1 cellular context compared by ENCODE assay signal in the genomic region with DNA sequence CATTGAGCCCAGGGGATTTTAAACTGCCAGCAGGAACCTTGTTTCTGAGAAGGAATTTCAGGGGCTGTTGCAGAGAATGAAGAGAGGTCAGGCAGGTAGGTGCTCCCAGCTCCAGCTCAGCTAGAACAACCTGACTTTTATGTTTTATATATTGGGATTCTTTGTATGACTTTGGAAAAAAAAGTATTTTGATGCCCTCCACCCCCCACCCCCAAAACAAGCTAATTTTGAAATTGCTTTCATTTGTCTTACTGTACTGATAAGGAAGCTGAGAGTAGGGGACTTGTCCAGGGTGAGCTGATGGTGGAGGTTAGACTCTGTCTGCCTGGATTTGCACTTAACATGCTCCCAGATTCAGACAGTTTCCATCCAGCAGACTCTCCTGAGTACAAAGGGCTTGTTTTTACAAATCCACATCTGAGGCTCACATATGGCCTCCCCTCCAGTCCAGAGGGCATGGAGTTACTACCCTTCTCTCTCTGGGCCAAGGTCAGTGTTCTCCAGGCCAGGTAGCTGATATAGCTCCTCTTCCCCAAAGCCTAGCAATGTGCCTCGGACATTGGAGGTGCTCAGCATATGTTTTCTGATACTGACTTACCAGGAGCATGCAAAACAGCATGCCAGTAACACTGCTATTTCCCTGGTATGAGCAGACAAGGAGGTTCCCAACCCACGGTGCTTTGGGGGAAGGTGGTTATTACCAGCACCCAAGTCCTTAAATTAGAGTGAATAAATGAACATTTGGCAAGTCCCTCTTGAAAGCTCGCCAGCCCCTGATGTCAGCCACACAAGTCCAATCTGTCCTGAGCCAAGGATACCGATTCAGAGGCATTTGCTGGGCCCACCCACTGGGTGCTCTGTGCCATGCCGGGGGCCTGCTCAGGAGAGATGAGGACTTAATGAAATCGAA.
TF ChIP-seq lines count a peak whose summit lies in the region.

No MANE protein-coding gene starts in this region.

TF ChIP-seq in liver, 16 proteins besides CTCF, POLR2A, EP300 and RAD21 (continued from another document):
- TF ChIP-seq, protein P1, sequence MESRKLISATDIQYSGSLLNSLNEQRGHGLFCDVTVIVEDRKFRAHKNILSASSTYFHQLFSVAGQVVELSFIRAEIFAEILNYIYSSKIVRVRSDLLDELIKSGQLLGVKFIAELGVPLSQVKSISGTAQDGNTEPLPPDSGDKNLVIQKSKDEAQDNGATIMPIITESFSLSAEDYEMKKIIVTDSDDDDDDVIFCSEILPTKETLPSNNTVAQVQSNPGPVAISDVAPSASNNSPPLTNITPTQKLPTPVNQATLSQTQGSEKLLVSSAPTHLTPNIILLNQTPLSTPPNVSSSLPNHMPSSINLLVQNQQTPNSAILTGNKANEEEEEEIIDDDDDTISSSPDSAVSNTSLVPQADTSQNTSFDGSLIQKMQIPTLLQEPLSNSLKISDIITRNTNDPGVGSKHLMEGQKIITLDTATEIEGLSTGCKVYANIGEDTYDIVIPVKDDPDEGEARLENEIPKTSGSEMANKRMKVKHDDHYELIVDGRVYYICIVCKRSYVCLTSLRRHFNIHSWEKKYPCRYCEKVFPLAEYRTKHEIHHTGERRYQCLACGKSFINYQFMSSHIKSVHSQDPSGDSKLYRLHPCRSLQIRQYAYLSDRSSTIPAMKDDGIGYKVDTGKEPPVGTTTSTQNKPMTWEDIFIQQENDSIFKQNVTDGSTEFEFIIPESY (IDR thresholded peaks at IDR 0.05): no peak
- peak; percentile 70 for TF ChIP-seq FOXA1 (IDR thresholded peaks at IDR 0.05)
- TF ChIP-seq, protein P2, sequence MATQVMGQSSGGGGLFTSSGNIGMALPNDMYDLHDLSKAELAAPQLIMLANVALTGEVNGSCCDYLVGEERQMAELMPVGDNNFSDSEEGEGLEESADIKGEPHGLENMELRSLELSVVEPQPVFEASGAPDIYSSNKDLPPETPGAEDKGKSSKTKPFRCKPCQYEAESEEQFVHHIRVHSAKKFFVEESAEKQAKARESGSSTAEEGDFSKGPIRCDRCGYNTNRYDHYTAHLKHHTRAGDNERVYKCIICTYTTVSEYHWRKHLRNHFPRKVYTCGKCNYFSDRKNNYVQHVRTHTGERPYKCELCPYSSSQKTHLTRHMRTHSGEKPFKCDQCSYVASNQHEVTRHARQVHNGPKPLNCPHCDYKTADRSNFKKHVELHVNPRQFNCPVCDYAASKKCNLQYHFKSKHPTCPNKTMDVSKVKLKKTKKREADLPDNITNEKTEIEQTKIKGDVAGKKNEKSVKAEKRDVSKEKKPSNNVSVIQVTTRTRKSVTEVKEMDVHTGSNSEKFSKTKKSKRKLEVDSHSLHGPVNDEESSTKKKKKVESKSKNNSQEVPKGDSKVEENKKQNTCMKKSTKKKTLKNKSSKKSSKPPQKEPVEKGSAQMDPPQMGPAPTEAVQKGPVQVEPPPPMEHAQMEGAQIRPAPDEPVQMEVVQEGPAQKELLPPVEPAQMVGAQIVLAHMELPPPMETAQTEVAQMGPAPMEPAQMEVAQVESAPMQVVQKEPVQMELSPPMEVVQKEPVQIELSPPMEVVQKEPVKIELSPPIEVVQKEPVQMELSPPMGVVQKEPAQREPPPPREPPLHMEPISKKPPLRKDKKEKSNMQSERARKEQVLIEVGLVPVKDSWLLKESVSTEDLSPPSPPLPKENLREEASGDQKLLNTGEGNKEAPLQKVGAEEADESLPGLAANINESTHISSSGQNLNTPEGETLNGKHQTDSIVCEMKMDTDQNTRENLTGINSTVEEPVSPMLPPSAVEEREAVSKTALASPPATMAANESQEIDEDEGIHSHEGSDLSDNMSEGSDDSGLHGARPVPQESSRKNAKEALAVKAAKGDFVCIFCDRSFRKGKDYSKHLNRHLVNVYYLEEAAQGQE (IDR thresholded peaks at IDR 0.05): peak; percentile 80
- peak in 1 of 2 donors; percentile 50 for TF ChIP-seq JUND (IDR thresholded peaks at IDR 0.05)
- peak; percentile 24 for TF ChIP-seq FOXA2 (IDR thresholded peaks at IDR 0.05)
- peak; percentile 93 for TF ChIP-seq HNF4G (IDR thresholded peaks at IDR 0.05)
- peak; percentile 93 for TF ChIP-seq YY1 (IDR thresholded peaks at IDR 0.05)
- TF ChIP-seq RXRA (IDR thresholded peaks at IDR 0.05): peak; percentile 93
- TF ChIP-seq, protein P3, sequence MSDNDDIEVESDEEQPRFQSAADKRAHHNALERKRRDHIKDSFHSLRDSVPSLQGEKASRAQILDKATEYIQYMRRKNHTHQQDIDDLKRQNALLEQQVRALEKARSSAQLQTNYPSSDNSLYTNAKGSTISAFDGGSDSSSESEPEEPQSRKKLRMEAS (IDR thresholded peaks at IDR 0.05): peak; percentile 78
- TF ChIP-seq TAF1 (conservative IDR thresholded peaks at IDR 0.05): peak; percentile 47
- peak; percentile 98 for TF ChIP-seq SP1 (IDR thresholded peaks at IDR 0.05)
- peak in 1 of 2 donors; percentile 62 for TF ChIP-seq GABPA (IDR thresholded peaks at IDR 0.05 in 1 of 2, conservative IDR thresholded peaks at IDR 0.05 in 1 of 2)
